25 cellular contexts compared by ENCODE assay signal in the genomic region with DNA sequence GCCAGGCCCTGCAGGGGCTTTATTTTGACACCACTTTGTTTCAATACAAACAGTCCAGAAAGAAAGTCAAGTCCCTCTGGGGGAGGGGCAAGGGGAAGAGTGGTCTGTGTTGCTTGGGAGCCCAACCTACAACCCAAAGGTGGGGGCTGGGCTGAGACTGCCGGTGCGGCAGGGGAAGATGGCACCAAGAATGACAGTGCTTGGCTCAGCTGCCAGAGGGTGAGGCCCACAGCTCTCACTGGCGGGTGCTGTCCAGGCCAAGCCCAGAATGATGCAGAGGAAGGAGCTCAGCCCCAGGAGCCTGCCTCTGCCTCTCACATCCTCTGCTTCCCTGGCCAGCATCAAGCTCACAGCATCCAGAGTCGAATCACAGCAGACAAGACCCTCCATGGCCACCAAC. TPM values are rescaled to one million over a fixed set of nuclear protein-coding genes. Genes with fewer than 3 reads are reported as not detected.
DNase-seq lines count a peak whose midpoint lies in the region; ATAC-seq, FAIRE-seq and TF ChIP-seq lines count a peak whose summit lies in the region.
"Had no signal": no experiment of that assay in that cellular context is flagged by ENCODE, and none has a peak within 500 bp of the region (broad histone marks: within the 10 kb centered on the region; RNA-seq: fewer than 3 reads in every experiment).

No MANE protein-coding gene starts in this region.

- H3K9me1 ChIP-seq in endothelial cell of umbilical vein (replicated peaks; ENCODE audit: control insufficient read depth, extremely low read depth, insufficient read depth, low read length) = no peaks in the 10 kb centered on the region

- no peak for TF ChIP-seq CTCF in MCF 10A (IDR thresholded peaks at IDR 0.05; ENCODE audit: unreplicated experiment)
- no peak for TF ChIP-seq CTCF in breast epithelium (IDR thresholded peaks at IDR 0.05)
- TF ChIP-seq CTCF in RWPE1 (conservative IDR thresholded peaks at IDR 0.05; ENCODE audit: low read depth) = no peak
- no peak for TF ChIP-seq CTCF in endothelial cell of umbilical vein (IDR thresholded peaks at IDR 0.05; ENCODE audit: extremely low read depth in 1 of 2, insufficient read depth in 1 of 2, low read depth in 1 of 2, low read length in 2 of 2)

- H3K27me3 ChIP-seq in breast epithelium (no peaks in the 10 kb centered on the region), endothelial cell of umbilical vein (ENCODE audit: control insufficient read depth in 2 of 2, insufficient read depth in 2 of 2, low read length in 2 of 2) (no peaks in the 10 kb centered on the region), neuronal stem cell (ENCODE audit: control insufficient read depth in 3 of 3, insufficient read depth in 3 of 3, low read depth in 1 of 3, low read length in 3 of 3) (no peaks in the 10 kb centered on the region)
- H3K27me3 ChIP-seq: BLaER1, Peyer's patch had no signal

- CTCF ChIA-PET in MCF 10A (lab: Yijun Ruan, JAX) = interaction anchor here (2.8 to 5.0 kb wide), 2 partner anchors 11 to 273 kb away, joined by 17 to 38 read pairs; no protein-coding TSS in a partner anchor
- CTCF ChIA-PET in RWPE1 (lab: Yijun Ruan, JAX) = interaction anchor here (1.7 kb wide), 1 partner anchor 11 kb away, joined by 6 read pairs; no protein-coding TSS in a partner anchor
- CTCF ChIA-PET in endothelial cell of umbilical vein (lab: Charles Lee) = interaction anchor here (4.5 kb wide), 1 partner anchor 11 kb away, joined by 36 read pairs; no protein-coding TSS in a partner anchor

- H3K4me3 ChIP-seq in breast epithelium (no peak overlapping the region), endothelial cell of umbilical vein (replicated peaks in 1 of 3; ENCODE audit: insufficient read depth in 1 of 3, low read depth in 1 of 3, low read length in 3 of 3) (no peak overlapping the region), neuronal stem cell (ENCODE audit: low read length in 2 of 2) (no peak overlapping the region)
- H3K4me3 ChIP-seq: BLaER1, Peyer's patch, SK-N-MC had no signal

- H3K79me1 ChIP-seq in neuronal stem cell (ENCODE audit: low read depth, low read length) = no peaks in the 10 kb centered on the region

- H2BK120ac ChIP-seq in neuronal stem cell (ENCODE audit: low read depth, low read length) = no peak overlapping the region

- H3K79me2 ChIP-seq in endothelial cell of umbilical vein (ENCODE audit: control insufficient read depth, insufficient read depth, low read length) = peaks cover 4% of the 10 kb centered on the region

- H2BK5ac ChIP-seq in neuronal stem cell (ENCODE audit: low read length) = no peak overlapping the region

- POLR2A ChIA-PET in MCF 10A (lab: Yijun Ruan, JAX) = no interaction called here
- POLR2A ChIA-PET in RWPE1 (lab: Yijun Ruan, JAX; ENCODE audit: low non-redundant PET) = no interaction called here
- POLR2A ChIA-PET in endothelial cell of umbilical vein (lab: Charles Lee) = no interaction called here

- H3K4me3 Mint-ChIP-seq in MCF 10A (ENCODE audit: unreplicated experiment) = no peak overlapping the region
- no peak overlapping the region for H3K4me3 Mint-ChIP-seq in stimulated activated effector memory CD8-positive, alpha-beta T cell treated with anti-CD3 and anti-CD28 coated beads, Interleukin-12 subunit alpha, Interleukin-12 subunit beta, amount 100 ng/mL, for 72 hours

- H3K36me3 ChIP-seq in breast epithelium = peaks cover 11% of the 10 kb centered on the region
- H3K36me3 ChIP-seq in endothelial cell of umbilical vein (ENCODE audit: control insufficient read depth in 2 of 2, extremely low read depth in 1 of 2, insufficient read depth in 2 of 2, low read length in 2 of 2) = peaks cover 11 to 46% of the 10 kb centered on the region in 2 experiments
- peaks cover 54 to 73% of the 10 kb centered on the region in 2 donors for H3K36me3 ChIP-seq in neuronal stem cell (replicated peaks in 1 of 2; ENCODE audit: control insufficient read depth in 2 of 2, insufficient read depth in 2 of 2, low read length in 2 of 2)

- no peaks in the 10 kb centered on the region for H3K9me3 Mint-ChIP-seq in MCF 10A (ENCODE audit: unreplicated experiment)
- no peaks in the 10 kb centered on the region for H3K9me3 Mint-ChIP-seq in stimulated activated effector memory CD8-positive, alpha-beta T cell treated with anti-CD3 and anti-CD28 coated beads, Interleukin-12 subunit alpha, Interleukin-12 subunit beta, amount 100 ng/mL, for 72 hours
- H3K9me3 Mint-ChIP-seq: CD4-positive, CD25-positive, alpha-beta regulatory T cell had no signal

- no peak overlapping the region for H3K18ac ChIP-seq in neuronal stem cell (ENCODE audit: low read length)

- H2BK15ac ChIP-seq in neuronal stem cell (ENCODE audit: low read length) = no peak overlapping the region

- H3K9ac ChIP-seq in endothelial cell of umbilical vein (replicated peaks; ENCODE audit: extremely low read depth, insufficient read depth, low read length) (no peak overlapping the region), neuronal stem cell (ENCODE audit: low read depth, low read length, poor library complexity) (no peak overlapping the region)
- H3K9ac ChIP-seq: BLaER1, KMS-11 had no signal

- H3K4me1 Mint-ChIP-seq in MCF 10A (ENCODE audit: insufficient read depth, unreplicated experiment) = no peaks in the 10 kb centered on the region
- no peaks in the 10 kb centered on the region for H3K4me1 Mint-ChIP-seq in stimulated activated effector memory CD8-positive, alpha-beta T cell treated with anti-CD3 and anti-CD28 coated beads, Interleukin-12 subunit alpha, Interleukin-12 subunit beta, amount 100 ng/mL, for 72 hours

- H4K20me1 ChIP-seq in endothelial cell of umbilical vein (replicated peaks; ENCODE audit: control insufficient read depth, extremely low read depth, insufficient read depth, low read length) = no peaks in the 10 kb centered on the region

- no peak overlapping the region for H3K27ac Mint-ChIP-seq in MCF 10A (ENCODE audit: low read depth, unreplicated experiment)
- H3K27ac Mint-ChIP-seq in stimulated activated effector memory CD8-positive, alpha-beta T cell treated with anti-CD3 and anti-CD28 coated beads, Interleukin-12 subunit alpha, Interleukin-12 subunit beta, amount 100 ng/mL, for 72 hours = peak overlapping the region; percentile 50

- FAIRE-seq in endothelial cell of umbilical vein (lab: Jason Lieb, UNC) = no peak
- FAIRE-seq: GM12892, GM19239 had no signal

- H3K9me3 ChIP-seq in breast epithelium (no peaks in the 10 kb centered on the region), endothelial cell of umbilical vein (replicated peaks; ENCODE audit: control insufficient read depth, insufficient read depth, low read length) (no peaks in the 10 kb centered on the region), neuronal stem cell (replicated peaks in 1 of 2; ENCODE audit: control insufficient read depth in 2 of 2, insufficient read depth in 1 of 2, low read depth in 1 of 2, low read length in 2 of 2) (no peaks in the 10 kb centered on the region)
- H3K9me3 ChIP-seq: BLaER1, Peyer's patch had no signal

- no peak for ATAC-seq in stimulated activated effector memory CD8-positive, alpha-beta T cell treated with anti-CD3 and anti-CD28 coated beads, Interleukin-12 subunit alpha, Interleukin-12 subunit beta, amount 100 ng/mL, for 72 hours
- ATAC-seq in HG02571 (IDR thresholded peaks at IDR 0.05; ENCODE audit: unreplicated experiment) = no peak

- no peak overlapping the region for H4K8ac ChIP-seq in neuronal stem cell (ENCODE audit: low read depth, low read length)

- intact Hi-C loops in MCF 10A (cut with micrococcal nuclease) (no loop called here), breast epithelium (cut with DNase I; ENCODE audit: low total_unique reads) (loop anchor here (10.0 kb wide), 1 partner anchor 1070 kb away; no protein-coding TSS in a partner anchor), endothelial cell of umbilical vein (cut with micrococcal nuclease) (no loop called here)

- no peak overlapping the region for H2BK12ac ChIP-seq in neuronal stem cell (ENCODE audit: low read length)

- H3K36me3 Mint-ChIP-seq in MCF 10A (ENCODE audit: insufficient read depth, unreplicated experiment) = peaks cover 56% of the 10 kb centered on the region
- peaks cover 72% of the 10 kb centered on the region for H3K36me3 Mint-ChIP-seq in stimulated activated effector memory CD8-positive, alpha-beta T cell treated with anti-CD3 and anti-CD28 coated beads, Interleukin-12 subunit alpha, Interleukin-12 subunit beta, amount 100 ng/mL, for 72 hours

- no peak overlapping the region for H3K23ac ChIP-seq in neuronal stem cell (ENCODE audit: low read depth, low read length, poor library complexity)

- H3K4me1 ChIP-seq in breast epithelium (no peaks in the 10 kb centered on the region), endothelial cell of umbilical vein (ENCODE audit: control insufficient read depth, extremely low read depth, insufficient read depth, low read length) (no peaks in the 10 kb centered on the region), neuronal stem cell (ENCODE audit: control insufficient read depth in 2 of 2, insufficient read depth in 1 of 2, low read depth in 1 of 2, low read length in 2 of 2) (no peaks in the 10 kb centered on the region)
- H3K4me1 ChIP-seq: BLaER1, Peyer's patch had no signal

- DNase-seq in MCF 10A (ENCODE audit: unreplicated experiment) (no peak), breast epithelium (ENCODE audit: low spot score in 2 of 2) (no peak), RWPE1 (ENCODE audit: low spot score) (no peak), endothelial cell of umbilical vein (ENCODE audit: low read depth, low spot score) (no peak), NCI-H82 treated with DMSO at 0.1 percent for 48 hours (lab: John Stamatoyannopoulos, UW; ENCODE audit: unreplicated experiment) (no peak), neuronal stem cell (ENCODE audit: low spot score) (no peak)
- no peak for DNase-seq in stimulated activated effector memory CD8-positive, alpha-beta T cell treated with anti-CD3 and anti-CD28 coated beads, Interleukin-12 subunit alpha, Interleukin-12 subunit beta, amount 100 ng/mL, for 72 hours (ENCODE audit: low spot score in 2 of 2)
- DNase-seq: CD4-positive, CD25-positive, alpha-beta regulatory T cell; DMS153; DND-41; IMR-90; NCI-H1092; NCI-H1417 treated with DMSO at 0.1 percent for 48 hours; NCI-H1694 treated with DMSO at 0.1 percent for 48 hours; NCI-H2081; NCI-H2227 treated with DMSO at 0.1 percent for 48 hours; NCI-H526 treated with DMSO at 0.1 percent for 48 hours; Peyer's patch; SIG-M5 had no signal

- TF ChIP-seq POLR2A in breast epithelium (IDR thresholded peaks at IDR 0.05) = no peak
- no peak for TF ChIP-seq POLR2A in endothelial cell of umbilical vein (IDR thresholded peaks at IDR 0.05; ENCODE audit: low read depth, low read length)

- dilution Hi-C loops in endothelial cell of umbilical vein (cut with MboI; ENCODE audit: extremely low pct_ligation_motif_present, low sequenced_read_pairs) = no loop called here

- no peak overlapping the region for H3K4me2 ChIP-seq in endothelial cell of umbilical vein (ENCODE audit: insufficient read depth, low read length)
- H3K4me2 ChIP-seq in neuronal stem cell (ENCODE audit: insufficient read depth, low read length, poor library complexity, severe bottlenecking) = no peak overlapping the region
- H3K4me2 ChIP-seq: BLaER1, KMS-11 had no signal

- H2AFZ ChIP-seq in endothelial cell of umbilical vein (ENCODE audit: low read depth, low read length) (no peak overlapping the region), neuronal stem cell (ENCODE audit: low read length) (no peak overlapping the region)

- WGBS in neuronal stem cell (ENCODE audit: extremely low coverage in 2 of 2, insufficient read length in 2 of 2, insufficient replicate concordance in 1 of 2), 2 donors = no CpG with 5 or more reads among the region's 4 CpGs

- H4K91ac ChIP-seq in neuronal stem cell (ENCODE audit: low read depth, low read length, poor library complexity) = no peak overlapping the region

- TSS peak; percentile 12 for BruUV-seq in MCF 10A (replicated peaks; lab: Mats Ljungman, UMichigan)
- BruUV-seq in endothelial cell of umbilical vein (replicated peaks; lab: Mats Ljungman, UMichigan) = TSS peak; percentile 7

- no peak overlapping the region for H2AK5ac ChIP-seq in neuronal stem cell (ENCODE audit: low read depth, low read length)

- H3K27me3 Mint-ChIP-seq in MCF 10A (ENCODE audit: insufficient read depth, unreplicated experiment) = no peaks in the 10 kb centered on the region
- H3K27me3 Mint-ChIP-seq: CD4-positive, CD25-positive, alpha-beta regulatory T cell had no signal

- H3K27ac ChIP-seq in breast epithelium (no peak overlapping the region), RWPE1 (peak overlapping the region; percentile 53), endothelial cell of umbilical vein (ENCODE audit: insufficient read depth, low read depth, low read length) (no peak overlapping the region), neuronal stem cell (replicated peaks; ENCODE audit: low read length) (no peak overlapping the region)
- H3K27ac ChIP-seq: BLaER1, KMS-11, Peyer's patch, SK-N-MC had no signal

- no peak overlapping the region for H3K14ac ChIP-seq in neuronal stem cell (ENCODE audit: low read length)

- no peak overlapping the region for H3K4ac ChIP-seq in neuronal stem cell (ENCODE audit: low read length)

RNA-seq across cellular contexts. Expression of gene ARFGAP2, which starts 12.4 kb away (rescaled TPM):
- total RNA-seq in MCF 10A (2022) = 78.0 and 81.4 TPM in 2 replicates
- total RNA-seq in breast epithelium = 100 to 1,000 TPM; 139 to 183 (median 175) TPM
- 78.9 and 84.3 TPM in 2 replicates for total RNA-seq in endothelial cell of umbilical vein
- 101 and 108 TPM in 2 replicates for polyA plus RNA-seq in endothelial cell of umbilical vein
- 66.2 and 77.5 TPM in 2 replicates for polyA plus RNA-seq in endothelial cell of umbilical vein (2011; cell fraction: cytosol; rRNA removed)
- 210 and 239 TPM in 2 replicates for polyA plus RNA-seq in endothelial cell of umbilical vein (2011; cell fraction: nucleus; rRNA removed)
- 45.1 and 70.9 TPM in 2 replicates for polyA plus RNA-seq in endothelial cell of umbilical vein (2012)
- polyA minus RNA-seq in endothelial cell of umbilical vein = 111 and 135 TPM in 2 replicates
- 35.0 TPM for polyA minus RNA-seq in endothelial cell of umbilical vein (2011; cell fraction: cytosol; rRNA and poly(A)+ RNA removed)
- 143 and 150 TPM in 2 replicates for polyA minus RNA-seq in endothelial cell of umbilical vein (2011; cell fraction: nucleus; rRNA and poly(A)+ RNA removed)
- 43.5 TPM for polyA plus RNA-seq in neuronal stem cell (2013, experiment 1 of 2)
- 44.2 TPM for polyA plus RNA-seq in neuronal stem cell (2013, experiment 2 of 2)

RNA-seq across cellular contexts. Expression of gene PACSIN3, which starts 21.9 kb away (rescaled TPM):
- total RNA-seq in MCF 10A (2022) (58.7 and 67.0 TPM in 2 replicates), breast epithelium (10 to 100 TPM in 2 of 3 donors, 1 to 10 TPM in 1; 9.9 to 47.3 (median 33.1) TPM), endothelial cell of umbilical vein (27.2 and 29.0 TPM in 2 replicates)
- polyA plus RNA-seq in endothelial cell of umbilical vein = 14.7 and 15.2 TPM in 2 replicates
- 16.3 and 20.6 TPM in 2 replicates for polyA plus RNA-seq in endothelial cell of umbilical vein (2011; cell fraction: cytosol; rRNA removed)
- polyA plus RNA-seq in endothelial cell of umbilical vein (2011; cell fraction: nucleus; rRNA removed) = 16.6 and 18.6 TPM in 2 replicates
- polyA plus RNA-seq in endothelial cell of umbilical vein (2012) = 16.3 and 27.6 TPM in 2 replicates
- 7.5 and 11.2 TPM in 2 replicates for polyA minus RNA-seq in endothelial cell of umbilical vein
- polyA minus RNA-seq in endothelial cell of umbilical vein (2011; cell fraction: cytosol; rRNA and poly(A)+ RNA removed) = 129 TPM
- 8.0 and 10.8 TPM in 2 replicates for polyA minus RNA-seq in endothelial cell of umbilical vein (2011; cell fraction: nucleus; rRNA and poly(A)+ RNA removed)
- 5.1 TPM for polyA plus RNA-seq in neuronal stem cell (2013, experiment 1 of 2)
- polyA plus RNA-seq in neuronal stem cell (2013, experiment 2 of 2) = 5.5 TPM
- total RNA-seq: CD4-positive, CD25-positive, alpha-beta regulatory T cell had no signal

RNA-seq across cellular contexts. Expression of gene DDB2, which starts 50.5 kb away (rescaled TPM):
- total RNA-seq in MCF 10A (2022) (62.8 and 78.3 TPM in 2 replicates), breast epithelium (10 to 100 TPM; 31.2 to 44.5 (median 39.3) TPM), endothelial cell of umbilical vein (92.4 and 112 TPM in 2 replicates)
- 86.1 and 96.6 TPM in 2 replicates for polyA plus RNA-seq in endothelial cell of umbilical vein
- 70.3 and 77.1 TPM in 2 replicates for polyA plus RNA-seq in endothelial cell of umbilical vein (2011; cell fraction: cytosol; rRNA removed)
- 234 and 235 TPM in 2 replicates for polyA plus RNA-seq in endothelial cell of umbilical vein (2011; cell fraction: nucleus; rRNA removed)
- 93.7 and 116 TPM in 2 replicates for polyA plus RNA-seq in endothelial cell of umbilical vein (2012)
- polyA minus RNA-seq in endothelial cell of umbilical vein = 72.1 and 77.4 TPM in 2 replicates
- polyA minus RNA-seq in endothelial cell of umbilical vein (2011; cell fraction: cytosol; rRNA and poly(A)+ RNA removed) = 45.6 TPM
- polyA minus RNA-seq in endothelial cell of umbilical vein (2011; cell fraction: nucleus; rRNA and poly(A)+ RNA removed) = 58.0 and 75.8 TPM in 2 replicates
- 96.5 TPM for polyA plus RNA-seq in neuronal stem cell (2013, experiment 1 of 2)
- 91.1 TPM for polyA plus RNA-seq in neuronal stem cell (2013, experiment 2 of 2)
